ENCODE assay signal across 25 cellular contexts in the genomic region with DNA sequence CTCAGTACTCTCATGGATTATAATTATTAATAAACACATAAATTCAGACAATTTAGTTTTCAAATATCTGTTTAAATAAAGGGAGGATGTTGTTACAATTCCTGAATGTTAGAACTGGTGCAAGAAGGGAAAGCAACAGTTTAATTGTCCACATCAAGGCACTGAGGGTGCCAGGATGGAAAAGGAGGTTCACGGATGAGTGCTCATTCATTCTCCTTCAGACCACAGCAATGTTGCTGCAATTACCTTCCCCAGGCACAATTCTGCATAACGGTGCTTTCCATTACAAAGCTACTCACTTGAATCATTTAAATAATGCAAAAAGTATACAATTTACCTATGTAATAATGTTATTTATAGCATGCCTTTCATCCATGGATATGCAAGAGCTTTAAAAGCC.
"Had no signal": no experiment of that assay in that cellular context is flagged by ENCODE, and none has a peak within 500 bp of the region (broad histone marks: within the 10 kb centered on the region; RNA-seq: fewer than 3 reads in every experiment).

No MANE protein-coding gene starts in this region.

- H3K36me3 ChIP-seq: gastroesophageal sphincter, left lung, neutrophil, prostate gland, sigmoid colon, stomach, thyroid gland had no signal

- H3K9me3 ChIP-seq: left lung, mucosa of descending colon, neutrophil, prostate gland, sigmoid colon, thyroid gland had no signal

- H3K27me3 ChIP-seq: sigmoid colon, thyroid gland had no signal

- H3K4me3 ChIP-seq: gastroesophageal sphincter, left lung, mucosa of descending colon, prostate gland, sigmoid colon, stomach, thyroid gland had no signal

- H3K27ac ChIP-seq: epithelial cell of prostate, gastroesophageal sphincter, left lung, neutrophil, prostate gland, sigmoid colon, stomach, thyroid gland had no signal

- DNase-seq: effector CD8-positive, alpha-beta T cell; endodermal cell; foreskin fibroblast; glutamatergic neuron; hypothalamus; immature natural killer cell; islet precursor cell; left lung; mesenchymal stem cell; mucosa of descending colon; naive B cell; right cardiac atrium; sigmoid colon; stimulated activated CD4-positive, alpha-beta T cell treated with anti-CD3 and anti-CD28 coated beads, Interleukin-2, amount 100 ng/mL, for 24 hours; stimulated activated CD4-positive, alpha-beta T cell treated with anti-CD3 and anti-CD28 coated beads, Interleukin-4, amount 100 ng/mL, for 24 hours; stimulated activated naive CD4-positive, alpha-beta T cell treated with Interleukin-2 at 50 U/mL for 16 hours; stomach; thyroid gland had no signal

- ATAC-seq: esophagus mucosa; gastroesophageal sphincter; left lung; mucosa of descending colon; natural killer cell treated with Interleukin-12 subunit alpha and Interleukin-12 subunit beta and Interleukin-15 and Interleukin-18, amount 100 ng/mL, for 72 hours; right cardiac atrium; stimulated activated effector memory CD8-positive, alpha-beta T cell treated with anti-CD3 and anti-CD28 coated beads, Interleukin-12 subunit alpha, Interleukin-12 subunit beta, amount 100 ng/mL, for 72 hours had no signal

- H3K4me1 ChIP-seq: gastroesophageal sphincter, left lung, prostate gland, sigmoid colon, stomach, thyroid gland had no signal
